13 cellular contexts compared by ENCODE assay signal in genomic region chr13:40536443-40537113, GRCh38.
DNase-seq lines count a peak whose midpoint lies in the region; ATAC-seq, FAIRE-seq and TF ChIP-seq lines count a peak whose summit lies in the region.
"Had no signal": no experiment of that assay in that cellular context is flagged by ENCODE, and none has a peak within 500 bp of the region (broad histone marks: within the 10 kb centered on the region; RNA-seq: fewer than 3 reads in every experiment).

No MANE protein-coding gene starts in this region.

- no peak overlapping the region for H3K4me3 Mint-ChIP-seq in CD14-positive monocyte
- no peak overlapping the region for H3K4me3 Mint-ChIP-seq in mesothelial cell of epicardium
- H3K4me3 Mint-ChIP-seq in natural killer cell, result no peak overlapping the region

- ATAC-seq in HG02571 (IDR thresholded peaks at IDR 0.05; ENCODE audit: unreplicated experiment) (no peak), natural killer cell (no peak)

- H3K27me3 ChIP-seq in bronchial epithelial cell (ENCODE audit: control insufficient read depth, insufficient read depth, low read length), result no peaks in the 10 kb centered on the region
- H3K27me3 ChIP-seq: BLaER1 had no signal

- H3K27me3 Mint-ChIP-seq in CD14-positive monocyte (ENCODE audit: low read depth in 3 of 3) (peaks cover 0 to 2% (median 0%) of the 10 kb centered on the region in 3 donors), mesothelial cell of epicardium (ENCODE audit: low read depth) (no peaks in the 10 kb centered on the region), natural killer cell (ENCODE audit: low read depth in 2 of 2) (no peaks in the 10 kb centered on the region)

- H3K4me1 Mint-ChIP-seq in CD14-positive monocyte (peaks cover 22% of the 10 kb centered on the region), mesothelial cell of epicardium (peaks cover 23% of the 10 kb centered on the region), natural killer cell (peaks cover 9 to 14% of the 10 kb centered on the region in 2 donors)

- no peak overlapping the region for H3K4me3 ChIP-seq in bronchial epithelial cell (ENCODE audit: low read depth, low read length)
- H3K4me3 ChIP-seq: BLaER1 had no signal

- peak overlapping the region in 4 of 7 donors; percentile 23 to 55 (median 48) for H3K27ac Mint-ChIP-seq in CD14-positive monocyte
- peak overlapping the region; percentile 88 for H3K27ac Mint-ChIP-seq in mesothelial cell of epicardium
- no peak overlapping the region for H3K27ac Mint-ChIP-seq in natural killer cell

- H3K36me3 Mint-ChIP-seq in CD14-positive monocyte, result no peaks in the 10 kb centered on the region
- H3K36me3 Mint-ChIP-seq in mesothelial cell of epicardium, result peaks cover under 1% of the 10 kb centered on the region
- H3K36me3 Mint-ChIP-seq in natural killer cell, result no peaks in the 10 kb centered on the region

- no peaks in the 10 kb centered on the region for H3K36me3 ChIP-seq in bronchial epithelial cell (ENCODE audit: control insufficient read depth, insufficient read depth, low read length)
- H3K36me3 ChIP-seq: BLaER1 had no signal

- TF ChIP-seq CTCF in CD14-positive monocyte (IDR thresholded peaks at IDR 0.05) (no peak), bronchial epithelial cell (IDR thresholded peaks at IDR 0.05; ENCODE audit: insufficient read depth, low read length, severe bottlenecking) (no peak), mesothelial cell of epicardium (IDR thresholded peaks at IDR 0.05; ENCODE audit: unreplicated experiment) (no peak), natural killer cell (IDR thresholded peaks at IDR 0.05) (no peak)

- no peak for FAIRE-seq in bronchial epithelial cell (lab: Jason Lieb, UNC)
- FAIRE-seq: colon had no signal

- H3K9me3 Mint-ChIP-seq in CD14-positive monocyte (peaks cover 0 to 2% (median 0%) of the 10 kb centered on the region in 7 donors), mesothelial cell of epicardium (peaks cover 1% of the 10 kb centered on the region), natural killer cell (no peaks in the 10 kb centered on the region)

- intact Hi-C loops in CD14-positive monocyte (cut with micrococcal nuclease) (no loop called here), natural killer cell (cut with micrococcal nuclease) (no loop called here)

- no peak for DNase-seq in CD14-positive monocyte (ENCODE audit: low spot score)
- DNase-seq in HuH-7.5 (ENCODE audit: low spot score), result peak; percentile 57
- peak; percentile 87 for DNase-seq in bronchial epithelial cell (ENCODE audit: low read depth)
- no peak for DNase-seq in mesothelial cell of epicardium (ENCODE audit: low spot score in 2 of 2, unreplicated experiment in 2 of 2)
- DNase-seq in nucleus accumbens (lab: John Stamatoyannopoulos, UW), result no peak
- no peak for DNase-seq in NCI-H446 (lab: John Stamatoyannopoulos, UW)
- no peak for DNase-seq in natural killer cell
- DNase-seq: foreskin melanocyte, NCI-H1436, T-helper 2 cell had no signal

Comparison
In these comparisons a context has a peak if more than half of its experiments do, and no peak if none do; other contexts are left out.
1. DNase-seq: peak in HuH-7.5 (single experiment) and bronchial epithelial cell (single experiment); none in CD14-positive monocyte (single experiment), mesothelial cell of epicardium (0 of 2), nucleus accumbens (0 of 56), NCI-H446 (0 of 2) and natural killer cell (single experiment).
2. H3K27ac Mint-ChIP-seq: peak in CD14-positive monocyte (4 of 7) and mesothelial cell of epicardium (single experiment); none in natural killer cell (0 of 2).